24 cellular contexts compared by ENCODE assay signal in the genomic region with DNA sequence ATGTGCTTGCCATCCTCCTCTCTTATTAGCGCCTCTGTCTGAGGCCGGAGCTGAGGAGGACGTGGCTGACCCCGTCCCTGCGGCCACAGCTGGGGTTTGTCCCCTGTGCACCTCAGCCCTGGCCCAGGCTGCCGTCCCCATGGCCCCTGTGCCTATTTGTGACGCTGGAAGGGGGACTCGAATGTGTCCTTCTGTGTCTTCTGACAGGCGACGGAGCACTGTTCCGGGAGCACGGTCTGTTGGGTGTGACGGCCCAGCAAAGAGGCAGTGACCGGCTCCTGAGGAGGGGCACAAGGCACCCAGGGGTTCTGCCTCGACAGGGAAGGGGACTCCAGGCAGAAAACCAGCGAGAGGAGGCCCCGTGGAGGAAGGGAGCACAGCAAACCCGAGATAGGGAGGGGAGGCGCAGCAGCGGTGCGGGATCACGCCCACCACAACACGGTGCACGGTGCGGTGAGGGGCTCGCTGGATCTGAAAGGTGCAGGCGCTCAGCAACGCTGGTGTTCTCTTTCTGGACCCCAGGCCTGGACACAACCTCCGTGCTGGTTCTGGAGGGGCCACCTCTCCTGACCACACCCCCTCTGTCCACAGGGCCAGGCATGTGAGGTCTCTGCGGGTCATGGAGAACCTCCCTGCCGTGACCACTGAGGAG. TPM values are rescaled to one million over a fixed set of nuclear protein-coding genes. Genes with fewer than 3 reads are reported as not detected.
DNase-seq lines count a peak whose midpoint lies in the region; ATAC-seq, FAIRE-seq and TF ChIP-seq lines count a peak whose summit lies in the region.
"Had no signal": no experiment of that assay in that cellular context is flagged by ENCODE, and none has a peak within 500 bp of the region (broad histone marks: within the 10 kb centered on the region; RNA-seq: fewer than 3 reads in every experiment).

No MANE protein-coding gene starts in this region.

- POLR2A ChIA-PET in MCF 10A (lab: Yijun Ruan, JAX), result no interaction called here
- POLR2A ChIA-PET in T-cell (lab: Charles Lee), result no interaction called here

- FAIRE-seq in small intestine (lab: Jason Lieb, UNC), result no peak
- FAIRE-seq: GM12891, GM19239 had no signal

- H3K4me1 Mint-ChIP-seq in MCF 10A (ENCODE audit: insufficient read depth, unreplicated experiment) (peaks cover 22% of the 10 kb centered on the region), endodermal cell (peaks cover 7% of the 10 kb centered on the region), T-cell (peaks cover 30 to 46% (median 43%) of the 10 kb centered on the region in 3 donors)

- ATAC-seq in RWPE2 (ENCODE audit: low read depth) (no peak), body of pancreas (no peak), T-cell (replicated peaks in 1 of 4) (no peak)
- ATAC-seq: SK-N-SH treated with all-trans-retinoic acid at 6 μM for 48 hours had no signal

- no peak for TF ChIP-seq CTCF in mammary epithelial cell (conservative IDR thresholded peaks at IDR 0.05 in 1 of 2, IDR thresholded peaks at IDR 0.05 in 1 of 2; ENCODE audit: extremely low read depth in 1 of 2, insufficient read depth in 1 of 2, low read depth in 1 of 2, low read length in 2 of 2)
- no peak for TF ChIP-seq CTCF in MCF 10A (IDR thresholded peaks at IDR 0.05; ENCODE audit: unreplicated experiment)
- TF ChIP-seq CTCF in RWPE2 (IDR thresholded peaks at IDR 0.05; ENCODE audit: poor library complexity, severe bottlenecking), result no peak
- no peak for TF ChIP-seq CTCF in endodermal cell (conservative IDR thresholded peaks at IDR 0.05)
- TF ChIP-seq CTCF in smooth muscle cell (IDR thresholded peaks at IDR 0.05; ENCODE audit: borderline replicate concordance, insufficient read depth, poor library complexity, severe bottlenecking), result no peak
- no peak for TF ChIP-seq CTCF in body of pancreas (IDR thresholded peaks at IDR 0.05)

- H3K9me3 ChIP-seq in mammary epithelial cell (replicated peaks; ENCODE audit: insufficient read depth, low read length) (no peaks in the 10 kb centered on the region), RWPE2 (ENCODE audit: severe bottlenecking) (no peaks in the 10 kb centered on the region), endodermal cell (ENCODE audit: control insufficient read depth, low read length) (no peaks in the 10 kb centered on the region), smooth muscle cell (replicated peaks; ENCODE audit: low read depth) (no peaks in the 10 kb centered on the region), body of pancreas (no peaks in the 10 kb centered on the region), small intestine (ENCODE audit: control insufficient read depth, low read depth) (no peaks in the 10 kb centered on the region)

- intact Hi-C loops in mammary epithelial cell (cut with micrococcal nuclease) (no loop called here), MCF 10A (cut with micrococcal nuclease) (no loop called here), body of pancreas (cut with DNase I) (no loop called here)

- H3K36me3 Mint-ChIP-seq in MCF 10A (ENCODE audit: insufficient read depth, unreplicated experiment) (peaks cover 4% of the 10 kb centered on the region), endodermal cell (ENCODE audit: low read depth) (no peaks in the 10 kb centered on the region), T-cell (peaks cover 6% of the 10 kb centered on the region)

- dilution Hi-C loops in mammary epithelial cell (cut with HindIII; ENCODE audit: low sequenced_read_pairs), result no loop called here

- H3K36me3 ChIP-seq in mammary epithelial cell (ENCODE audit: insufficient read depth, low read length) (peaks cover 35% of the 10 kb centered on the region), RWPE2 (ENCODE audit: low read depth) (peaks cover 87% of the 10 kb centered on the region), endodermal cell (ENCODE audit: control insufficient read depth, insufficient read depth, low read length) (no peaks in the 10 kb centered on the region), smooth muscle cell (ENCODE audit: low read depth) (no peaks in the 10 kb centered on the region), body of pancreas (replicated peaks in 1 of 2; ENCODE audit: insufficient read depth in 1 of 2, low read depth in 2 of 2) (no peaks in the 10 kb centered on the region), small intestine (ENCODE audit: control insufficient read depth in 2 of 2, insufficient read depth in 2 of 2, low read length in 2 of 2) (no peaks in the 10 kb centered on the region)

- BruUV-seq in mammary epithelial cell (replicated peaks; lab: Mats Ljungman, UMichigan) (no TSS peak), MCF 10A (replicated peaks; lab: Mats Ljungman, UMichigan) (no TSS peak)

- no peak for DNase-seq in mammary epithelial cell
- no peak for DNase-seq in MCF 10A (ENCODE audit: unreplicated experiment)
- no peak for DNase-seq in RWPE2 (ENCODE audit: low spot score)
- DNase-seq in endodermal cell, result no peak
- no peak for DNase-seq in smooth muscle cell (lab: John Stamatoyannopoulos, UW; ENCODE audit: unreplicated experiment)
- no peak for DNase-seq in body of pancreas
- no peak for DNase-seq in T-cell
- DNase-seq in small intestine, result no peak
- DNase-seq: Calu3; CD4-positive, alpha-beta memory T cell; EL; H9; NCI-H187; NCI-H2107; NCI-H510A; NCI-H774; OCI-M1; SIG-M5 had no signal

- H3K4me1 ChIP-seq in mammary epithelial cell (ENCODE audit: insufficient read depth, low read length) (peaks cover 69% of the 10 kb centered on the region), RWPE2 (ENCODE audit: insufficient read depth, poor library complexity, severe bottlenecking) (peaks cover 38% of the 10 kb centered on the region), endodermal cell (ENCODE audit: control insufficient read depth, insufficient read depth, low read length) (no peaks in the 10 kb centered on the region), smooth muscle cell (ENCODE audit: low read depth) (peaks cover 10% of the 10 kb centered on the region), body of pancreas (peaks cover 31% of the 10 kb centered on the region), small intestine (ENCODE audit: control insufficient read depth in 2 of 2, insufficient read depth in 1 of 2, low read depth in 1 of 2, low read length in 1 of 2) (no peaks in the 10 kb centered on the region)

- H3K9ac ChIP-seq in mammary epithelial cell (ENCODE audit: insufficient read depth, low read length), result peak overlapping the region; percentile 7
- no peak overlapping the region for H3K9ac ChIP-seq in endodermal cell (ENCODE audit: extremely low read depth, low read length, poor library complexity, severe bottlenecking)
- no peak overlapping the region for H3K9ac ChIP-seq in smooth muscle cell (ENCODE audit: low read depth)

- peaks cover 95% of the 10 kb centered on the region for H3K79me2 ChIP-seq in mammary epithelial cell (ENCODE audit: insufficient read depth, low read length)
- peaks cover 14% of the 10 kb centered on the region for H3K79me2 ChIP-seq in smooth muscle cell (ENCODE audit: low read depth)

- H3K4me3 Mint-ChIP-seq in MCF 10A (ENCODE audit: unreplicated experiment) (no peak overlapping the region), endodermal cell (no peak overlapping the region), T-cell (no peak overlapping the region)
- H3K4me3 Mint-ChIP-seq: CD4-positive, alpha-beta memory T cell; H9 had no signal

- no peaks in the 10 kb centered on the region for H3K27me3 Mint-ChIP-seq in MCF 10A (ENCODE audit: insufficient read depth, unreplicated experiment)
- H3K27me3 Mint-ChIP-seq in endodermal cell (ENCODE audit: insufficient read depth), result no peaks in the 10 kb centered on the region
- no peaks in the 10 kb centered on the region for H3K27me3 Mint-ChIP-seq in T-cell
- H3K27me3 Mint-ChIP-seq: CD4-positive, alpha-beta memory T cell had no signal

- 93% methylated on average over 10 of the region's 31 CpGs for WGBS in mammary epithelial cell (ENCODE audit: low coverage, missing lambda C conversion rate)
- WGBS in endodermal cell (ENCODE audit: insufficient coverage in 1 of 2, insufficient read length in 1 of 2), 2 experiments, result 91 to 96% methylated on average over 20 to 31 of the region's 31 CpGs
- 89% methylated on average over 31 of the region's 31 CpGs for WGBS in smooth muscle cell (ENCODE audit: low lambda C conversion rate)
- WGBS in body of pancreas, 2 donors, result 87 to 92% methylated on average over 25 to 27 of the region's 31 CpGs
- WGBS in small intestine, 3 donors, result 92% methylated on average over 28 to 31 of the region's 31 CpGs

- peaks cover 3% of the 10 kb centered on the region for H4K20me1 ChIP-seq in mammary epithelial cell (ENCODE audit: insufficient read depth, low read length)
- H4K20me1 ChIP-seq in smooth muscle cell (ENCODE audit: low read depth), result no peaks in the 10 kb centered on the region

- CTCF ChIA-PET in mammary epithelial cell (lab: Charles Lee; ENCODE audit: low non-redundant PET), result no interaction called here
- CTCF ChIA-PET in MCF 10A (lab: Yijun Ruan, JAX), result interaction anchor here (1.0 kb wide), 1 partner anchor 199 kb away, joined by 3 read pairs; no protein-coding TSS in a partner anchor
- CTCF ChIA-PET in T-cell (lab: Charles Lee), result no interaction called here

- no peak overlapping the region for H3K27ac ChIP-seq in mammary epithelial cell (ENCODE audit: insufficient read depth, low read depth, low read length)
- H3K27ac ChIP-seq in RWPE2 (ENCODE audit: poor library complexity, severe bottlenecking), result peak overlapping the region; percentile 88
- no peak overlapping the region for H3K27ac ChIP-seq in endodermal cell (ENCODE audit: low read depth, low read length)
- H3K27ac ChIP-seq in smooth muscle cell (ENCODE audit: low read depth), result no peak overlapping the region
- H3K27ac ChIP-seq in body of pancreas, result no peak overlapping the region
- no peak overlapping the region for H3K27ac ChIP-seq in small intestine (ENCODE audit: low read depth in 1 of 2, low read length in 1 of 2)
- H3K27ac ChIP-seq: 22Rv1, HL-60 had no signal

- H3F3A ChIP-seq in smooth muscle cell (ENCODE audit: low read depth), result no peaks in the 10 kb centered on the region

- H3K27ac Mint-ChIP-seq in MCF 10A (ENCODE audit: low read depth, unreplicated experiment) (no peak overlapping the region), endodermal cell (peak overlapping the region; percentile 58), T-cell (no peak overlapping the region)

- in situ Hi-C loops in mammary epithelial cell (cut with MboI; ENCODE audit: low sequenced_read_pairs in 2 of 2), result no loop called here

- H3K27me3 ChIP-seq in mammary epithelial cell (ENCODE audit: insufficient read depth, low read length) (no peaks in the 10 kb centered on the region), RWPE2 (ENCODE audit: insufficient read depth, poor library complexity, severe bottlenecking) (no peaks in the 10 kb centered on the region), endodermal cell (ENCODE audit: control insufficient read depth, insufficient read depth, low read length, poor library complexity, severe bottlenecking) (no peaks in the 10 kb centered on the region), smooth muscle cell (ENCODE audit: low read depth) (no peaks in the 10 kb centered on the region), body of pancreas (no peaks in the 10 kb centered on the region), small intestine (ENCODE audit: control insufficient read depth in 2 of 2, insufficient read depth in 2 of 2, low read length in 2 of 2) (no peaks in the 10 kb centered on the region)

- H3K4me3 ChIP-seq in mammary epithelial cell (replicated peaks in 1 of 3; ENCODE audit: insufficient read depth in 1 of 3, low read depth in 2 of 3, low read length in 3 of 3) (no peak overlapping the region), RWPE2 (ENCODE audit: severe bottlenecking) (no peak overlapping the region), endodermal cell (ENCODE audit: low read length) (no peak overlapping the region), smooth muscle cell (no peak overlapping the region), body of pancreas (no peak overlapping the region), small intestine (ENCODE audit: low read depth in 1 of 2, low read length in 2 of 2) (no peak overlapping the region)

- H2AFZ ChIP-seq in mammary epithelial cell (ENCODE audit: low read depth, low read length) (no peak overlapping the region), smooth muscle cell (ENCODE audit: low read depth) (no peak overlapping the region)

- no peaks in the 10 kb centered on the region for H3K9me3 Mint-ChIP-seq in MCF 10A (ENCODE audit: unreplicated experiment)
- no peaks in the 10 kb centered on the region for H3K9me3 Mint-ChIP-seq in endodermal cell
- no peaks in the 10 kb centered on the region for H3K9me3 Mint-ChIP-seq in T-cell
- H3K9me3 Mint-ChIP-seq: CD4-positive, alpha-beta memory T cell; H9 had no signal

- peak overlapping the region; percentile 79 for H3K4me2 ChIP-seq in mammary epithelial cell (ENCODE audit: insufficient read depth, low read depth, low read length)
- H3K4me2 ChIP-seq in smooth muscle cell, result peak overlapping the region; percentile 35

- no peak for TF ChIP-seq POLR2A in body of pancreas (IDR thresholded peaks at IDR 0.05)

RNA-seq across cellular contexts. Expression of gene SH3TC1, which starts 5.6 kb away (rescaled TPM):
- 100 to 1,000 TPM in 1 of 2 donors, 10 to 100 TPM in 1; 70.8 to 138 TPM for total RNA-seq in mammary epithelial cell
- polyA plus RNA-seq in mammary epithelial cell, result 37.7 TPM
- polyA minus RNA-seq in mammary epithelial cell, result 62.5 TPM
- total RNA-seq in MCF 10A (2022), result 20.4 and 28.8 TPM in 2 replicates
- total RNA-seq in endodermal cell, result 1 to 10 TPM; 1.9 to 2.6 TPM
- 0.39 TPM for polyA plus RNA-seq in endodermal cell (2013, experiment 1 of 2)
- polyA plus RNA-seq in endodermal cell (2013, experiment 2 of 2), result 0.58 TPM
- total RNA-seq in smooth muscle cell, result 7.8 TPM in 2 replicates
- polyA plus RNA-seq in smooth muscle cell, result 12.1 and 17.7 TPM in 2 replicates
- total RNA-seq in body of pancreas, result 100 to 1,000 TPM in 1 of 2 donors, 10 to 100 TPM in 1; 31.1 to 103 TPM
- total RNA-seq in T-cell, result 100 to 1,000 TPM in 1 of 5 donors, 10 to 100 TPM in 4; 24.6 to 103 (median 40.3) TPM
- polyA plus RNA-seq in small intestine, result 1 to 10 TPM in 2 of 3 donors, under 1 TPM in 1; 0.45 to 8.2 (median 4.3) TPM

RNA-seq across cellular contexts. Expression of gene ABLIM2, which starts 46.1 kb away (rescaled TPM):
- total RNA-seq in mammary epithelial cell (under 1 TPM; 0.28 to 0.67 TPM), MCF 10A (2022) (5.3 and 5.4 TPM in 2 replicates), endodermal cell (1 to 10 TPM in 1 of 2 donors, under 1 TPM in 1; 0.35 to 1.6 TPM), smooth muscle cell (not detected in 2 replicates), body of pancreas (10 to 100 TPM in 1 of 2 donors, 1 to 10 TPM in 1; 6.0 to 20.8 TPM), T-cell (1 to 10 TPM; 2.6 to 7.0 (median 5.5) TPM)
- polyA plus RNA-seq in mammary epithelial cell (0.87 TPM), smooth muscle cell (0.08 and 0.30 TPM in 2 replicates), small intestine (10 to 100 TPM in 1 of 3 donors, 1 to 10 TPM in 2; 1.1 to 12.7 (median 6.6) TPM)
- 3.9 TPM for polyA minus RNA-seq in mammary epithelial cell
- polyA plus RNA-seq in endodermal cell (2013, experiment 1 of 2), result 1.4 TPM
- polyA plus RNA-seq in endodermal cell (2013, experiment 2 of 2), result 2.5 TPM
- polyA plus RNA-seq: AG04450 had no signal
